ENCODE assay signal across 1 cellular context in the genomic region with DNA sequence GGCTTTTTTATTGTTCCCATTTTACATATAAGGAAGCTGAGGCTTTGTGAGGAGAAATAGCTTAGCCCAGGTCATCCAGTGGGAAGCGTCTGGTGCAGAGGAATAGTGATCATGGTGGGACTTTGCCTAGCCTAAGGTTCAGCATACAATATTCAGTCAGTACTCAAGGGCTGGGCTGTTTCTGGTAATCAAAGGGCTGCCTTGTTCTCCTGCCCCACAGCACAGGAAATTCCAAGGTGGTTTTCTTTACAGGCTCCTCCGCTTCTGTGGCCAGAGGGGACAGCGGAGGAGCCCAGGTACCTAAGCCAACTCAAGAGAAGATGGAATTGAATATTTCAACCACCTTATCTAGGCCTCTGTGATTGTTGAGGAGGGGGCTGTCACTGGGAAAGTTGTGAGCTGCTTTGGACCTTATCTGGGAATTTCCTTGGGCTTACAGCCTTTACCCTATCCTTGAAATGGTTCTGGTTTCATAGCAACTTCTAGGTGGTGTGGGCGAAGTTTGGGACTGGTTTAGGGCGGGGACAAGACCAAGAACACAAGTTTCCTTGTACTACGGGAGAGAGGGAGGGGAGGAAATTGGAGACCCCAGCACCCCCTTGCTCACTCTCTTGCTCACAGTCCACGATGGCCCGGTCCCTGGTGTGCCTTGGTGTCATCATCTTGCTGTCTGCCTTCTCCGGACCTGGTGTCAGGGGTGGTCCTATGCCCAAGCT.
TF ChIP-seq lines count a peak whose summit lies in the region.

TSS of gene MIA (plus strand) at position 606 of the 716 bp plus-strand sequence. CDS start at position 628, 22 bp downstream.

TF ChIP-seq in HEK293, 187 proteins besides CTCF, POLR2A, EP300 and RAD21 (continued from another document):
- TF ChIP-seq, protein P1, sequence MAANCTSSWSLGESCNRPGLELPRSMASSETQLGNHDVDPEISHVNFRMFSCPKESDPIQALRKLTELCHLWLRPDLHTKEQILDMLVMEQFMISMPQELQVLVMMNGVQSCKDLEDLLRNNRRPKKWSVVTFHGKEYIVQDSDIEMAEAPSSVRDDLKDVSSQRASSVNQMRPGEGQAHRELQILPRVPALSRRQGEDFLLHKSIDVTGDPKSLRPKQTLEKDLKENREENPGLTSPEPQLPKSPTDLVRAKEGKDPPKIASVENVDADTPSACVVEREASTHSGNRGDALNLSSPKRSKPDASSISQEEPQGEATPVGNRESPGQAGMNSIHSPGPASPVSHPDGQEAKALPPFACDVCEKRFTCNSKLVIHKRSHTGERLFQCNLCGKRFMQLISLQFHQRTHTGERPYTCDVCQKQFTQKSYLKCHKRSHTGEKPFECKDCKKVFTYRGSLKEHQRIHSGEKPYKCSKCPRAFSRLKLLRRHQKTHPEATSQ (tag by site-specific recombination; IDR thresholded peaks at IDR 0.05), result no peak
- TF ChIP-seq ZNF211 (tag by site-specific recombination; IDR thresholded peaks at IDR 0.05; ENCODE audit: low read depth), result no peak
- no peak for TF ChIP-seq ZNF423 (tag by site-specific recombination; IDR thresholded peaks at IDR 0.05)
- TF ChIP-seq, protein P2, sequence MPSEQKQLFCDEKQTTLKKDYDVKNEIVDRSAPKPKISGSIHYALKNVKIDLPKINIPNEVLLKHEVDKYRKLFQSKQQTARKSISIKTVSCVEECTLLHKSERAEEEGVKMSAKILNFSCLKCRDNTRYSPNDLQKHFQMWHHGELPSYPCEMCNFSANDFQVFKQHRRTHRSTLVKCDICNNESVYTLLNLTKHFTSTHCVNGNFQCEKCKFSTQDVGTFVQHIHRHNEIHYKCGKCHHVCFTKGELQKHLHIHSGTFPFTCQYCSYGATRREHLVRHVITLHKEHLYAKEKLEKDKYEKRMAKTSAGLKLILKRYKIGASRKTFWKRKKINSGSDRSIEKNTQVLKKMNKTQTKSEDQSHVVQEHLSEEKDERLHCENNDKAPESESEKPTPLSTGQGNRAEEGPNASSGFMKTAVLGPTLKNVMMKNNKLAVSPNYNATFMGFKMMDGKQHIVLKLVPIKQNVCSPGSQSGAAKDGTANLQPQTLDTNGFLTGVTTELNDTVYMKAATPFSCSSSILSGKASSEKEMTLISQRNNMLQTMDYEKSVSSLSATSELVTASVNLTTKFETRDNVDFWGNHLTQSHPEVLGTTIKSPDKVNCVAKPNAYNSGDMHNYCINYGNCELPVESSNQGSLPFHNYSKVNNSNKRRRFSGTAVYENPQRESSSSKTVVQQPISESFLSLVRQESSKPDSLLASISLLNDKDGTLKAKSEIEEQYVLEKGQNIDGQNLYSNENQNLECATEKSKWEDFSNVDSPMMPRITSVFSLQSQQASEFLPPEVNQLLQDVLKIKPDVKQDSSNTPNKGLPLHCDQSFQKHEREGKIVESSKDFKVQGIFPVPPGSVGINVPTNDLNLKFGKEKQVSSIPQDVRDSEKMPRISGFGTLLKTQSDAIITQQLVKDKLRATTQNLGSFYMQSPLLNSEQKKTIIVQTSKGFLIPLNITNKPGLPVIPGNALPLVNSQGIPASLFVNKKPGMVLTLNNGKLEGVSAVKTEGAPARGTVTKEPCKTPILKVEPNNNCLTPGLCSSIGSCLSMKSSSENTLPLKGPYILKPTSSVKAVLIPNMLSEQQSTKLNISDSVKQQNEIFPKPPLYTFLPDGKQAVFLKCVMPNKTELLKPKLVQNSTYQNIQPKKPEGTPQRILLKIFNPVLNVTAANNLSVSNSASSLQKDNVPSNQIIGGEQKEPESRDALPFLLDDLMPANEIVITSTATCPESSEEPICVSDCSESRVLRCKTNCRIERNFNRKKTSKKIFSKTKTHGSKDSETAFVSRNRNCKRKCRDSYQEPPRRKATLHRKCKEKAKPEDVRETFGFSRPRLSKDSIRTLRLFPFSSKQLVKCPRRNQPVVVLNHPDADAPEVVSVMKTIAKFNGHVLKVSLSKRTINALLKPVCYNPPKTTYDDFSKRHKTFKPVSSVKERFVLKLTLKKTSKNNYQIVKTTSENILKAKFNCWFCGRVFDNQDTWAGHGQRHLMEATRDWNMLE (tag by site-specific recombination; conservative IDR thresholded peaks at IDR 0.05; ENCODE audit: low read depth), result no peak
- TF ChIP-seq ZNF558 (tag by site-specific recombination; IDR thresholded peaks at IDR 0.05), result no peak
- no peak for TF ChIP-seq REPIN1 (tag by site-specific recombination; IDR thresholded peaks at IDR 0.05; ENCODE audit: low read depth)
- no peak for TF ChIP-seq ZNF670 (tag by site-specific recombination; IDR thresholded peaks at IDR 0.05; ENCODE audit: low read depth)
- TF ChIP-seq, protein P3, sequence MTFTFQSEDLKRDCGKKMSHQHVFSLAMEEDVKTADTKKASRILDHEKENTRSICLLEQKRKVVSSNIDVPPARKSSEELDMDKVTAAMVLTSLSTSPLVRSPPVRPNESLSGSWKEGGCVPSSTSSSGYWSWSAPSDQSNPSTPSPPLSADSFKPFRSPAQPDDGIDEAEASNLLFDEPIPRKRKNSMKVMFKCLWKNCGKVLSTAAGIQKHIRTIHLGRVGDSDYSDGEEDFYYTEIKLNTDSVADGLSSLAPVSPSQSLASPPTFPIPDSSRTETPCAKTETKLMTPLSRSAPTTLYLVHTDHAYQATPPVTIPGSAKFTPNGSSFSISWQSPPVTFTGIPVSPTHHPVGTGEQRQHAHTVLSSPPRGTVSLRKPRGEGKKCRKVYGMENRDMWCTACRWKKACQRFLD (tag by site-specific recombination; IDR thresholded peaks at IDR 0.05), result no peak
- TF ChIP-seq ZNF221 (tag by site-specific recombination; IDR thresholded peaks at IDR 0.05; ENCODE audit: borderline replicate concordance), result no peak
